Comparison of ENCODE assay signal across 1 cellular context in genomic region chr13:109738298-109738746, GRCh38.
TF ChIP-seq lines count a peak whose summit lies in the region.

No MANE protein-coding gene starts in this region.

TF ChIP-seq in K562, 482 proteins besides CTCF, POLR2A, EP300 and RAD21 (continued from another document):
- TF ChIP-seq ZNF592 (IDR thresholded peaks at IDR 0.05) (no peak), HDAC2 (IDR thresholded peaks at IDR 0.05) (no peak), ADNP (tag; IDR thresholded peaks at IDR 0.05) (no peak), HNRNPLL (IDR thresholded peaks at IDR 0.05; ENCODE audit: low read depth, low read length, poor library complexity, severe bottlenecking) (no peak), CUX1 (CRISPR knock-in tag; IDR thresholded peaks at IDR 0.05) (no peak), ETV6 (IDR thresholded peaks at IDR 0.05; ENCODE audit: borderline replicate concordance in 1 of 2, low read depth in 2 of 2, low read length in 1 of 2) (no peak), ETV6 (CRISPR knock-in tag; IDR thresholded peaks at IDR 0.05; ENCODE audit: borderline replicate concordance) (no peak), E2F6 (IDR thresholded peaks at IDR 0.05; ENCODE audit: borderline replicate concordance in 1 of 2, extremely low read depth in 1 of 2, insufficient read depth in 1 of 2, insufficient read length in 1 of 2, low read depth in 1 of 2, low read length in 1 of 2, poor library complexity in 1 of 2, severe bottlenecking in 1 of 2) (no peak), CEBPZ (IDR thresholded peaks at IDR 0.05; ENCODE audit: borderline replicate concordance, low read depth, low read length) (no peak), WHSC1 (IDR thresholded peaks at IDR 0.05; ENCODE audit: low read length) (no peak), NUFIP1 (IDR thresholded peaks at IDR 0.05; ENCODE audit: partially characterized antibody) (no peak), CREB3 (tag; conservative IDR thresholded peaks at IDR 0.05; ENCODE audit: low read depth) (no peak), RBM25 (IDR thresholded peaks at IDR 0.05; ENCODE audit: low read depth, low read length, severe bottlenecking) (no peak), SAP30 (IDR thresholded peaks at IDR 0.05; ENCODE audit: borderline replicate concordance, insufficient read depth, low read depth, low read length, poor library complexity, severe bottlenecking) (no peak), RBM14 (IDR thresholded peaks at IDR 0.05; ENCODE audit: borderline replicate concordance, insufficient read depth, low read depth, low read length) (no peak)
